In the genomic region with DNA sequence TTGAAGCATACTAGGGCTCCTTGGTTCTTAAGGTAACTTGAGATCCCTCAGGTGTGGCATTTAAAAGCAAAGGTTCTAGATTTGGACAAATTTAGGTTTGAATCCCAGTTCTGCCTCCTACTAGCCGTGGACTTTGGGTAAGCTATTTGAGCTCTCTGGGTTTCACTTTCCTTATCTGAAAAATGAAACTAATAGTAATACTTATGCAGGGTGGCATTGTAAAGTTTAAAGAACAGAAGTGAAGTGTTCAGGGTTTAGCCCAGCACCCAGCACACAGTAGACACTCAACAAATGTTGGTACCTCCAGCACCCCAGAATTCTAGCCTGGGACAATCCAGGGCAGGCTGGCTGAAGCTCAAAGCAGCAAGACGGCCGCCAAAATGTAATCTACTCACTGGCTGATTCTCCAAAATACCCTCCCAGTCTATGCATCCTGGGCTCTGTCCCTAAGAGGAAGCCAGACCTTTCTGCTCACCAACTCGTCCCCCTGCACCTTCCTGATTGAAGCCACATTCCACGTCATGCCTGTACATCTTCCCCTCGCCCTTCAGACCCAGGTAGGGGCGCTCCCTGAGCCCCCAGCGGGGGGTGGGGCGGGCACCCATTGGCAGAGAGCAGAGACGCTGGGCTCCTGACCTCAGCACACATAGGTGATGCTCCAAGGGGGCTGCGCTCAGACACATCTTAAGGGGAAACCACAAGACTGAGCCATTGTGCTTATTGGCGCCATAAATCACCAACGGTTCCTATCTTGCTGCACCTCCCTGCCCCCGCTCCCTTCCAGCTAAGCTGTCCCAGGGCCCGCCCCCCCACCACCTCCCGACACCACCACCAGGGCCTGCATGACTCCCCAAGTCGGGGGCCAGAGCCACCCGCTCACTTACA, we compare ENCODE assay signal across 9 cellular contexts.
DNase-seq lines count a peak whose midpoint lies in the region; ATAC-seq and TF ChIP-seq lines count a peak whose summit lies in the region.
"Had no signal": no experiment of that assay in that cellular context is flagged by ENCODE, and none has a peak within 500 bp of the region (broad histone marks: within the 10 kb centered on the region; RNA-seq: fewer than 3 reads in every experiment).

No MANE protein-coding gene starts in this region.

- H3K4me3 ChIP-seq in smooth muscle cell: no peak overlapping the region
- no peak overlapping the region for H3K4me3 ChIP-seq in gastroesophageal sphincter

- H3K9me3 ChIP-seq in smooth muscle cell (replicated peaks; ENCODE audit: low read depth) (no peaks in the 10 kb centered on the region), gastroesophageal sphincter (no peaks in the 10 kb centered on the region)

- no peak overlapping the region for H3K27ac Mint-ChIP-seq in mesothelial cell of epicardium

- no peaks in the 10 kb centered on the region for H3K27me3 Mint-ChIP-seq in mesothelial cell of epicardium (ENCODE audit: low read depth)

- no peak for TF ChIP-seq POLR2A in gastroesophageal sphincter (IDR thresholded peaks at IDR 0.05)

- peaks cover 4% of the 10 kb centered on the region for H3K4me1 ChIP-seq in smooth muscle cell (ENCODE audit: low read depth)
- H3K4me1 ChIP-seq in gastroesophageal sphincter: no peaks in the 10 kb centered on the region

- H3K4me3 Mint-ChIP-seq in mesothelial cell of epicardium: no peak overlapping the region

- TF ChIP-seq EP300 in gastroesophageal sphincter (IDR thresholded peaks at IDR 0.05): no peak

- H3K36me3 ChIP-seq in smooth muscle cell (ENCODE audit: low read depth) (no peaks in the 10 kb centered on the region), gastroesophageal sphincter (no peaks in the 10 kb centered on the region)

- DNase-seq in GM13976 (ENCODE audit: low spot score): peak; percentile 49
- peak; percentile 11 for DNase-seq in OCI-M1 (lab: John Stamatoyannopoulos, UW)
- peak; percentile 72 for DNase-seq in left kidney (ENCODE audit: low read depth, low spot score)
- DNase-seq in smooth muscle cell (lab: John Stamatoyannopoulos, UW; ENCODE audit: unreplicated experiment): no peak
- DNase-seq in mesothelial cell of epicardium (ENCODE audit: low spot score in 2 of 2, unreplicated experiment in 2 of 2): no peak
- DNase-seq: islet precursor cell had no signal

- H3K27ac ChIP-seq in smooth muscle cell (ENCODE audit: low read depth): no peak overlapping the region
- H3K27ac ChIP-seq in gastroesophageal sphincter: no peak overlapping the region

- H3K9me3 Mint-ChIP-seq in mesothelial cell of epicardium: no peaks in the 10 kb centered on the region

- no peak overlapping the region for H2AFZ ChIP-seq in smooth muscle cell (ENCODE audit: low read depth)

- WGBS in smooth muscle cell (ENCODE audit: low lambda C conversion rate): 81% methylated on average over 18 of the region's 18 CpGs
- WGBS in gastroesophageal sphincter (ENCODE audit: low coverage in 1 of 2), 2 donors: 47 to 69% methylated on average over 3 of the region's 18 CpGs

- peaks cover 4% of the 10 kb centered on the region for H3F3A ChIP-seq in smooth muscle cell (ENCODE audit: low read depth)

- no peaks in the 10 kb centered on the region for H3K36me3 Mint-ChIP-seq in mesothelial cell of epicardium

- in situ Hi-C loops in GM13976 (cut with MboI; ENCODE audit: low sequenced_read_pairs, unreplicated experiment): no loop called here

- no peak overlapping the region for H3K9ac ChIP-seq in smooth muscle cell (ENCODE audit: low read depth)

- no peaks in the 10 kb centered on the region for H4K20me1 ChIP-seq in smooth muscle cell (ENCODE audit: low read depth)

- H3K4me2 ChIP-seq in smooth muscle cell: no peak overlapping the region

- no peak for TF ChIP-seq CTCF in GM13976 (IDR thresholded peaks at IDR 0.05; ENCODE audit: borderline replicate concordance, control extremely low read depth, extremely low read depth, insufficient read depth, missing control alignments)
- TF ChIP-seq CTCF in smooth muscle cell (IDR thresholded peaks at IDR 0.05; ENCODE audit: borderline replicate concordance, insufficient read depth, poor library complexity, severe bottlenecking): no peak
- TF ChIP-seq CTCF in mesothelial cell of epicardium (IDR thresholded peaks at IDR 0.05; ENCODE audit: unreplicated experiment): no peak
- no peak for TF ChIP-seq CTCF in gastroesophageal sphincter (IDR thresholded peaks at IDR 0.05)

- H3K4me1 Mint-ChIP-seq in mesothelial cell of epicardium: peaks cover 6% of the 10 kb centered on the region

- H3K27me3 ChIP-seq in smooth muscle cell (ENCODE audit: low read depth) (no peaks in the 10 kb centered on the region), gastroesophageal sphincter (no peaks in the 10 kb centered on the region)

- ATAC-seq in GM21717 (IDR thresholded peaks at IDR 0.05; ENCODE audit: unreplicated experiment) (peak; percentile 91), HG03469 (IDR thresholded peaks at IDR 0.05; ENCODE audit: unreplicated experiment) (no peak), gastroesophageal sphincter (no peak)

- H3K79me2 ChIP-seq in smooth muscle cell (ENCODE audit: low read depth): no peaks in the 10 kb centered on the region

Comparison
In these comparisons a context has a peak if more than half of its experiments do, and no peak if none do; other contexts are left out.
1. DNase-seq: peak in GM13976 (single experiment), OCI-M1 (single experiment) and left kidney (single experiment); none in smooth muscle cell (single experiment) and mesothelial cell of epicardium (0 of 2).